9 cellular contexts compared by ENCODE assay signal in the genomic region with DNA sequence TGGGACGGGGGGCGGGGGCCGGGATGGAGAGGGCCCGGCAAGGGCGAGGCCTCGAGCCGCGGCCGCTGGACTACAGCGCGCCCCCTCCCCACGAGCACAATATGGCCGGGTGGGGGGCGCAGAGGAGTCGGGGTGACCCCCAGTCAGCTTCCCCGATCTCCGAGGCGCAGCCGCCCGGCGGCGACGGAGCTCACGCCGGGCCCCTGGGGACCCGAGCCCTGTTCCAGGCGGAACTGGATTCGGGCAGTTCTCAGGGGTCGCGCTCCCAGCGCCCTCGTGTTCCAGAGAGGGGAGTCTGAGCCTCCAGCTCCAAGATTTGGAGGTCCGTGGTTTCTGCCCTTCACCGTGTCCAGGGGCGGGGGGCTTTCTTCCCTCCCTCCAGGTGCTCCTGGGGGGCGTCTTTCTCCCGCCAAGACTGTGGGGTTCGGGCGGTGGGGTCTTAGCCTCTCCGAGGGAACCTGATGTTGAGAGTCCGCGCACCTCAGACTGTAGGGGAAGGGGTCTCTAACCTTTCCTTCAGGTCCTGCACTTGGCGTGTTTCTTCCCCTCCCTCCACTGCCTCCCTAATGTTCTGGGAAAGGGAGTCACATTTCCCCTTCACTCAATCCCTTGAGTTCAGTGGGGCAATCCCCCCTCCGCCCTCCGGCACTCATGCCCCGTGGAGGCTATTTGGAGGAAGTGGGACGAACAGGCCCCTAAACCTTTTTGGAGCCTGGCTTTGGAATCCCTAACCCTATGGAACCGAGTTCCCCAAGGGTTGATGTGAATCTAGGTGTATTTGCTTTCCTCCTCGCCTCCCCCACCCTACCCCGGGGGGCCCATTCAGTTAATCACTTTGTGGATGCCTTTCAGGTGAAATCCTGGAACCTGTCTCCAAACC. TPM values are rescaled to one million over a fixed set of nuclear protein-coding genes. Genes with fewer than 3 reads are reported as not detected.
DNase-seq lines count a peak whose midpoint lies in the region; ATAC-seq and TF ChIP-seq lines count a peak whose summit lies in the region.
"Had no signal": no experiment of that assay in that cellular context is flagged by ENCODE, and none has a peak within 500 bp of the region (broad histone marks: within the 10 kb centered on the region; RNA-seq: fewer than 3 reads in every experiment).

No MANE protein-coding gene starts in this region.

- H3K27me3 Mint-ChIP-seq in Caco-2 (ENCODE audit: insufficient read depth, unreplicated experiment) = no peaks in the 10 kb centered on the region

- H3K4me3 Mint-ChIP-seq in Caco-2 (ENCODE audit: unreplicated experiment) = peak overlapping the region; percentile 87

- H3K4me1 ChIP-seq in Caco-2 (peaks cover 30% of the 10 kb centered on the region), parathyroid adenoma (peaks cover 37% of the 10 kb centered on the region)

- peaks cover 33% of the 10 kb centered on the region for H3K4me1 Mint-ChIP-seq in Caco-2 (ENCODE audit: low read depth, unreplicated experiment)

- TF ChIP-seq CTCF in Caco-2 (IDR thresholded peaks at IDR 0.05; ENCODE audit: insufficient read depth in 1 of 2, low read depth in 1 of 2, low read length in 1 of 2, severe bottlenecking in 1 of 2, unreplicated experiment in 1 of 2) = no peak
- no peak for TF ChIP-seq CTCF in parathyroid adenoma (IDR thresholded peaks at IDR 0.05)

- H3K4me3 ChIP-seq in Caco-2 (ENCODE audit: low read depth, low read length) = peak overlapping the region; percentile 72
- H3K4me3 ChIP-seq in parathyroid adenoma (ENCODE audit: low read depth, low read length) = peak overlapping the region; percentile 87

- H3K27ac ChIP-seq in parathyroid adenoma = peak overlapping the region; percentile 94

- H3K9ac ChIP-seq in parathyroid adenoma = peak overlapping the region; percentile 98

- POLR2A ChIA-PET in Caco-2 (lab: Charles Lee) = interaction anchor here (0.5 to 0.9 kb wide), 3 partner anchors 10 to 32 kb away, joined by 3 to 8 read pairs (median 4); no protein-coding TSS in a partner anchor

- ATAC-seq in HG03045 (IDR thresholded peaks at IDR 0.05; ENCODE audit: unreplicated experiment) = peak; percentile 17
- ATAC-seq in Right ventricle myocardium inferior = peak; percentile 11
- no peak for ATAC-seq in GM21390 (IDR thresholded peaks at IDR 0.05; ENCODE audit: unreplicated experiment)

- H3K9me3 Mint-ChIP-seq in Caco-2 (ENCODE audit: unreplicated experiment) = no peaks in the 10 kb centered on the region

- no peaks in the 10 kb centered on the region for H3K36me3 ChIP-seq in Caco-2 (ENCODE audit: control insufficient read depth, insufficient read depth, low read length)
- no peaks in the 10 kb centered on the region for H3K36me3 ChIP-seq in parathyroid adenoma (ENCODE audit: control insufficient read depth, insufficient read depth, low read length)

- H3K36me3 Mint-ChIP-seq in Caco-2 (ENCODE audit: insufficient read depth, unreplicated experiment) = peaks cover 15% of the 10 kb centered on the region

- peak in 1 of 2 experiments; percentile 36 for DNase-seq in Caco-2
- DNase-seq in activated CD8-positive, alpha-beta memory T cell treated with anti-CD3 and anti-CD28 coated beads, Interleukin-2, amount 50 U/mL, for 48 hours = peak; percentile 64
- DNase-seq in Right ventricle myocardium inferior (ENCODE audit: missing footprints) = no peak
- no peak for DNase-seq in UCSD-AML1 (lab: John Stamatoyannopoulos, UW; ENCODE audit: unreplicated experiment)
- no peak for DNase-seq in NCI-H2196 (lab: John Stamatoyannopoulos, UW; ENCODE audit: unreplicated experiment)

- CTCF ChIA-PET in Caco-2 (lab: Charles Lee) = interaction anchor here (1.4 kb wide), 1 partner anchor 73 kb away, joined by 6 read pairs; no protein-coding TSS in a partner anchor

- intact Hi-C loops in Caco-2 (cut with micrococcal nuclease; ENCODE audit: unreplicated experiment) (loop anchor here (1.0 to 2.0 kb wide), 3 partner anchors 9 to 57 kb away; no protein-coding TSS in a partner anchor), Right ventricle myocardium inferior (cut with DNase I) (loop anchor here (10.0 kb wide), 1 partner anchor 907 kb away; a partner anchor contains a TSS)

- H3K27ac Mint-ChIP-seq in Caco-2 (ENCODE audit: unreplicated experiment) = peak overlapping the region; percentile 78

- H3K27me3 ChIP-seq in Caco-2 (replicated peaks; ENCODE audit: control insufficient read depth, insufficient read depth, low read length) (no peaks in the 10 kb centered on the region), parathyroid adenoma (ENCODE audit: control insufficient read depth, insufficient read depth, low read length) (no peaks in the 10 kb centered on the region)

- H2AFZ ChIP-seq in parathyroid adenoma = peak overlapping the region; percentile 69

- no TSS peak for BruUV-seq in Caco-2 (replicated peaks; lab: Mats Ljungman, UMichigan)

- H3K9me3 ChIP-seq in Caco-2 (no peaks in the 10 kb centered on the region), parathyroid adenoma (ENCODE audit: control insufficient read depth, low read length) (no peaks in the 10 kb centered on the region)

- peak overlapping the region; percentile 91 for H3K4me2 ChIP-seq in parathyroid adenoma (ENCODE audit: low read length)

- H3K79me2 ChIP-seq in parathyroid adenoma = peaks cover 42% of the 10 kb centered on the region

RNA-seq across cellular contexts. Expression of a gene that starts 0.6 kb away (rescaled TPM):
- total RNA-seq in Caco-2 (2022) (92.7 and 112 TPM in 2 replicates), Right ventricle myocardium inferior (10.8 TPM)

RNA-seq across cellular contexts. Expression of a gene that starts 44.8 kb away (rescaled TPM):
- 0.74 TPM in 1 of 2 replicates, not detected in the other for total RNA-seq in Caco-2 (2022)
- total RNA-seq in Right ventricle myocardium inferior = 49.6 TPM
- total RNA-seq: RPMI7951 had no signal

RNA-seq across cellular contexts. Expression of a gene that starts 54.7 kb away (rescaled TPM):
- total RNA-seq in Caco-2 (2022) (3.7 and 4.1 TPM in 2 replicates), Right ventricle myocardium inferior (20.3 TPM)

Comparison
In these comparisons a context has a peak if more than half of its experiments do, and no peak if none do; other contexts are left out.
1. RNA of a gene that starts 44.8 kb away (total RNA-seq): 49.6 TPM in Right ventricle myocardium inferior (single experiment); 0.74 TPM in Caco-2; every median in the first group is over 10 times any median in the second.